In genomic region chr1:198203434-198203833, GRCh38 we compare ENCODE assay signal across 1 cellular context.
TF ChIP-seq lines count a peak whose summit lies in the region.

No MANE protein-coding gene starts in this region.

TF ChIP-seq in SK-N-SH, 30 proteins besides CTCF, POLR2A, EP300 and RAD21 (continued from another document):
- TF ChIP-seq ELF1 (IDR thresholded peaks at IDR 0.05) (no peak), FOXJ3 (CRISPR knock-in tag; IDR thresholded peaks at IDR 0.05) (no peak), NFIC (IDR thresholded peaks at IDR 0.05; ENCODE audit: borderline replicate concordance) (no peak), RXRA (IDR thresholded peaks at IDR 0.05; ENCODE audit: borderline replicate concordance, low read depth) (no peak), POLR2AphosphoS5 (IDR thresholded peaks at IDR 0.05; ENCODE audit: low read depth, low read length) (peak; percentile 18; the same call in 1 of the 2 replicates), SIN3A (IDR thresholded peaks at IDR 0.05; ENCODE audit: borderline replicate concordance, low read depth, low read length) (no peak), GATA2 (CRISPR knock-in tag; IDR thresholded peaks at IDR 0.05) (no peak)
